Comparison of ENCODE assay signal across 23 cellular contexts in the genomic region with DNA sequence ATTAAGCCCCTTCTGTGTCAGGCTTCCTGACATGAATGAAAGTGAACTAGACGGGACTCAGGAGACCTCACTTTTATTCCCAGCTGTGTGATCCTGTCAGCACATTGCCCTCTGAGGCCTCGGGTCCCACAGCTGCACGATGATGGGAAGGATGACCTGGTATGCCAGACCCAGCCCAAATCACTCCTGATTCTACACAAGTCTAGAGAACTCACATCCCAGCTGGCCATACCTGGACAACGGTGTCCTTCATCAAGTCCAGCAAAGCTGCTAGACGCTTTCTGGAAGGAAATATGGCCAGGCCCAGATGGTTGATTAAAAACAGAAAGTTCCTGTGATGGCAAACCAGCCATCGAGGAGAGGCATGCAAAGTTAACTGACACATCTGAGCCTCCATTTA.
"Had no signal": no experiment of that assay in that cellular context is flagged by ENCODE, and none has a peak within 500 bp of the region (broad histone marks: within the 10 kb centered on the region; RNA-seq: fewer than 3 reads in every experiment).

No MANE protein-coding gene starts in this region.

- ATAC-seq: left colon; left lung; lower lobe of right lung; naive thymus-derived CD8-positive, alpha-beta T cell; psoas muscle; right lobe of liver; stimulated activated effector memory CD8-positive, alpha-beta T cell treated with anti-CD3 and anti-CD28 coated beads, Interleukin-12 subunit alpha, Interleukin-12 subunit beta, amount 100 ng/mL, for 72 hours; upper lobe of right lung had no signal

- H3K4me3 ChIP-seq: left lung, lower lobe of right lung, psoas muscle, right lobe of liver, spleen, suprapubic skin, thoracic aorta, tibial artery, upper lobe of right lung, uterus had no signal

- H3K27ac ChIP-seq: left lung, lower lobe of right lung, parathyroid adenoma, psoas muscle, right lobe of liver, spleen, suprapubic skin, thoracic aorta, tibial artery, upper lobe of right lung, uterus had no signal

- H3K27me3 ChIP-seq: left lung, right lobe of liver, suprapubic skin, tibial artery, upper lobe of right lung, uterus had no signal

- H3K9me3 ChIP-seq: left lung, lower lobe of right lung, psoas muscle, right lobe of liver, suprapubic skin, thoracic aorta, tibial artery, upper lobe of right lung, uterus had no signal

- H3K36me3 ChIP-seq: left lung, lower lobe of right lung, right lobe of liver, spleen, suprapubic skin, thoracic aorta, tibial artery, upper lobe of right lung, uterus had no signal

- H3K4me1 ChIP-seq: left lung, lower lobe of right lung, psoas muscle, right lobe of liver, spleen, suprapubic skin, upper lobe of right lung, uterus had no signal

- DNase-seq: hippocampal formation; kidney; left colon; left lung; lower lobe of right lung; mammary epithelial cell; mesenchymal stem cell; naive thymus-derived CD8-positive, alpha-beta T cell; nucleus accumbens; psoas muscle; right lobe of liver; small intestine; spleen; stimulated activated CD4-positive, alpha-beta T cell treated with anti-CD3 and anti-CD28 coated beads, Interleukin-4, amount 100 ng/mL, for 24 hours; stimulated activated naive CD4-positive, alpha-beta T cell; tibial artery; trophoblast cell; upper lobe of right lung; uterus had no signal
